30 cellular contexts compared by ENCODE assay signal in genomic region chr2:44566059-44566458, GRCh38.
"Had no signal": no experiment of that assay in that cellular context is flagged by ENCODE, and none has a peak within 500 bp of the region (broad histone marks: within the 10 kb centered on the region; RNA-seq: fewer than 3 reads in every experiment).

No MANE protein-coding gene starts in this region.

- DNase-seq: activated CD4-positive, alpha-beta memory T cell treated with anti-CD3 and anti-CD28 coated beads, Interleukin-2, amount 10 ng/mL, durations not matched to agents 7 days and 5 days; activated CD4-positive, alpha-beta T cell treated with anti-CD3 and anti-CD28 coated beads for 1 hour; activated CD4-positive, alpha-beta T cell treated with anti-CD3 and anti-CD28 coated beads for 48 hours; activated CD4-positive, CD25-positive, alpha-beta regulatory T cell; activated CD8-positive, alpha-beta memory T cell treated with anti-CD3 and anti-CD28 coated beads for 24 hours; activated CD8-positive, alpha-beta memory T cell treated with anti-CD3 and anti-CD28 coated beads, Interleukin-2, amount 10 ng/mL, durations not matched to agents 7 days and 5 days; activated CD8-positive, alpha-beta memory T cell treated with anti-CD3 and anti-CD28 coated beads, Interleukin-2, amount 50 U/mL, for 48 hours; activated effector memory CD4-positive, alpha-beta T cell treated with anti-CD3 and anti-CD28 coated beads, Interleukin-2, amount 50 U/mL, for 16 hours; activated naive CD4-positive, alpha-beta T cell; activated naive CD4-positive, alpha-beta T cell treated with anti-CD3 and anti-CD28 coated beads, Interleukin-2, amount 50 U/mL, for 16 hours; activated naive CD8-positive, alpha-beta T cell treated with anti-CD3 and anti-CD28 coated beads for 36 hours; activated T-cell treated with anti-CD3 and anti-CD28 coated beads, Interleukin-2, amount 50 U/mL, for 1 hour; activated T-cell treated with anti-CD3 and anti-CD28 coated beads, Interleukin-2, amount 50 U/mL, for 72 hours; amniotic stem cell; aorta; brain microvascular endothelial cell; MM.1S; MV-4-11; NCI-H1092; NCI-H1436 treated with DMSO at 0.1 percent for 48 hours; NCI-H187 treated with DMSO at 0.1 percent for 48 hours; NCI-H2081; NCI-H524; Right ventricle myocardium superior; T-cell; T-helper 17 cell; WERI-Rb-1 had no signal

- H3K9me3 Mint-ChIP-seq: activated CD4-positive, alpha-beta memory T cell treated with anti-CD3 and anti-CD28 coated beads, Interleukin-2, amount 10 ng/mL, durations not matched to agents 7 days and 5 days; activated naive CD8-positive, alpha-beta T cell treated with anti-CD3 and anti-CD28 coated beads for 36 hours; activated T-cell treated with anti-CD3 and anti-CD28 coated beads, Interleukin-2, amount 50 U/mL, for 72 hours; activated T-helper 17 cell treated with anti-CD3 and anti-CD28 coated beads, Interleukin-2, amount 50 U/mL, for 72 hours; central memory CD8-positive, alpha-beta T cell; T-cell had no signal

- H3K27ac Mint-ChIP-seq: activated CD4-positive, alpha-beta memory T cell treated with anti-CD3 and anti-CD28 coated beads, Interleukin-2, amount 10 ng/mL, durations not matched to agents 7 days and 5 days; activated CD8-positive, alpha-beta memory T cell treated with anti-CD3 and anti-CD28 coated beads, Interleukin-2, amount 10 ng/mL, durations not matched to agents 7 days and 5 days; activated naive CD8-positive, alpha-beta T cell treated with anti-CD3 and anti-CD28 coated beads for 36 hours; activated T-cell treated with anti-CD3 and anti-CD28 coated beads, Interleukin-2, amount 50 U/mL, for 72 hours; activated T-helper 17 cell treated with anti-CD3 and anti-CD28 coated beads, Interleukin-2, amount 50 U/mL, for 72 hours; T-cell; T-helper 17 cell had no signal

- ATAC-seq: activated CD8-positive, alpha-beta memory T cell treated with anti-CD3 and anti-CD28 coated beads, Interleukin-2, amount 10 ng/mL, durations not matched to agents 7 days and 5 days; activated T-cell treated with anti-CD3 and anti-CD28 coated beads, Interleukin-2, amount 50 U/mL, for 72 hours; activated T-helper 17 cell treated with anti-CD3 and anti-CD28 coated beads, Interleukin-2, amount 50 U/mL, for 72 hours; T-cell; T-helper 17 cell had no signal

- H3K36me3 ChIP-seq: brain microvascular endothelial cell, WERI-Rb-1 had no signal

- H3K4me3 Mint-ChIP-seq: activated CD4-positive, alpha-beta memory T cell treated with anti-CD3 and anti-CD28 coated beads, Interleukin-2, amount 10 ng/mL, durations not matched to agents 7 days and 5 days; activated CD8-positive, alpha-beta memory T cell treated with anti-CD3 and anti-CD28 coated beads, Interleukin-2, amount 10 ng/mL, durations not matched to agents 7 days and 5 days; activated naive CD8-positive, alpha-beta T cell treated with anti-CD3 and anti-CD28 coated beads for 36 hours; activated T-cell treated with anti-CD3 and anti-CD28 coated beads, Interleukin-2, amount 50 U/mL, for 72 hours; activated T-helper 17 cell treated with anti-CD3 and anti-CD28 coated beads, Interleukin-2, amount 50 U/mL, for 72 hours; central memory CD8-positive, alpha-beta T cell; T-cell; T-helper 17 cell had no signal

- H3K27me3 Mint-ChIP-seq: activated CD4-positive, alpha-beta memory T cell treated with anti-CD3 and anti-CD28 coated beads, Interleukin-2, amount 10 ng/mL, durations not matched to agents 7 days and 5 days; activated CD8-positive, alpha-beta memory T cell treated with anti-CD3 and anti-CD28 coated beads, Interleukin-2, amount 10 ng/mL, durations not matched to agents 7 days and 5 days; activated naive CD8-positive, alpha-beta T cell treated with anti-CD3 and anti-CD28 coated beads for 36 hours; activated T-helper 17 cell treated with anti-CD3 and anti-CD28 coated beads, Interleukin-2, amount 50 U/mL, for 72 hours; central memory CD8-positive, alpha-beta T cell; T-cell; T-helper 17 cell had no signal

- H3K4me3 ChIP-seq: SK-N-MC had no signal

- H3K27me3 ChIP-seq: brain microvascular endothelial cell had no signal
